In the genomic region with DNA sequence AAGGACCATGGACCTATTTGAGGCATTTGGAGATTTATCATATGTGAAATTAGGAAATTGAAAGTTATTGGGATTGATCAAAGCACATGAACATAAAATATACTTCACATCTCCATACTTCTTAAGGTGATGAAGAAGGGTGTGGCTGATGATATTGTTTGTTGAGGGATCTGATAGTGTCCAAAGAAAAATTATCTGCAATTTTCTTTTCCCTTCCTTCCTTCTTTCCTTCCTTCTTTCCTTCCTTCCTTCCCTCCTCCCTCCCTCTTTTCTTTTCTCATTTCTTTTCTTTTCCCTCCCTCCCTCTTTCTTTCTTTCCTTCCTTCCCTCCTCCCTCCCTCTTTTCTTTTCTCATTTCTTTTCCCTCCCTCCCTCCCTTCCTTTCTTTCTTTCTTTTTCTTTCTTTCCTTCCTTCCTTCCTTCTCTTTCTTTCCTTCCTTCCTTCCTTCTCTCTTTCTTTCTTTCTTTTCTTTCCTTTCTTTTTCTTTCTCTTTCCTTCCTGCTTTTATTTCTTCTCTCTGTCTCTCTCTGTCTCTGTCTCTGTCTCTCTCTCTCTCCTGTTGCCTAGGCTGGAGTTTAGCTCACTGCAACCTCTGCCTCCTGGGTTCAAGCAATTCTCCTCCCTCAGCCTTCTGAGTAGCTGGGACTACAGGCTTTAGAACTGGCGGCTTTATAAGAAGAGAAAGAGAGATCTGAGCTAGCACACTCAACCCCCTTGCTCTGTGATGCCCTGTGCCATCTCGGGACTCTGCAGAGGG, we compare ENCODE assay signal across 14 cellular contexts. TPM values are rescaled to one million over a fixed set of nuclear protein-coding genes. Genes with fewer than 3 reads are reported as not detected.
"Had no signal": no experiment of that assay in that cellular context is flagged by ENCODE, and none has a peak within 500 bp of the region (broad histone marks: within the 10 kb centered on the region; RNA-seq: fewer than 3 reads in every experiment).

No MANE protein-coding gene starts in this region.

- H3K36me3 ChIP-seq: right atrium auricular region, upper lobe of left lung had no signal

- FAIRE-seq: bronchial epithelial cell had no signal

- H3K4me3 ChIP-seq: dorsolateral prefrontal cortex, mucosa of descending colon, right atrium auricular region, upper lobe of left lung had no signal

- H3K27ac ChIP-seq: dorsolateral prefrontal cortex, right atrium auricular region had no signal

- H3K4me1 ChIP-seq: right atrium auricular region had no signal

- ATAC-seq: activated CD4-positive, CD25-positive, alpha-beta regulatory T cell treated with anti-CD3 and anti-CD28 coated beads, Interleukin-2, amount 50 U/mL, for 24 hours; esophagus mucosa; mucosa of descending colon had no signal

- H3K27me3 ChIP-seq: dorsolateral prefrontal cortex, right atrium auricular region, upper lobe of left lung had no signal

- H3K9me3 ChIP-seq: mucosa of descending colon, right atrium auricular region, upper lobe of left lung had no signal

- H3K27ac Mint-ChIP-seq: activated T-helper 1 cell treated with anti-CD3 and anti-CD28 coated beads, Interleukin-12 subunit alpha, Interleukin-12 subunit beta, Interleukin-2, Interleukin-4 antibody, amounts not matched to agents 30 ng/mL and 10 ng/mL and 1 ng/mL, durations not matched to agents 14 hours and 24 hours and 36 hours; naive thymus-derived CD4-positive, alpha-beta T cell; stimulated activated naive CD8-positive, alpha-beta T cell treated with anti-CD3 and anti-CD28 coated beads, Interleukin-15, Interleukin-2, amounts not matched to agents 100 ng/mL and 50 ng/mL, for 24 hours had no signal

- H3K4me3 Mint-ChIP-seq: activated T-helper 1 cell treated with anti-CD3 and anti-CD28 coated beads, Interleukin-12 subunit alpha, Interleukin-12 subunit beta, Interleukin-2, Interleukin-4 antibody, amounts not matched to agents 30 ng/mL and 10 ng/mL and 1 ng/mL, durations not matched to agents 14 hours and 24 hours and 36 hours; naive thymus-derived CD4-positive, alpha-beta T cell; stimulated activated naive CD8-positive, alpha-beta T cell treated with anti-CD3 and anti-CD28 coated beads, Interleukin-15, Interleukin-2, amounts not matched to agents 100 ng/mL and 50 ng/mL, for 24 hours had no signal

- DNase-seq: activated naive CD4-positive, alpha-beta T cell; anterior cingulate cortex; dorsolateral prefrontal cortex; islet precursor cell; mucosa of descending colon; naive thymus-derived CD4-positive, alpha-beta T cell; T-helper 1 cell; upper lobe of left lung had no signal

RNA-seq across cellular contexts. Expression of a gene that starts 20.9 kb away (rescaled TPM):
- polyA plus RNA-seq: naive thymus-derived CD4-positive, alpha-beta T cell had no signal
